ENCODE assay signal across 8 cellular contexts in the genomic region with DNA sequence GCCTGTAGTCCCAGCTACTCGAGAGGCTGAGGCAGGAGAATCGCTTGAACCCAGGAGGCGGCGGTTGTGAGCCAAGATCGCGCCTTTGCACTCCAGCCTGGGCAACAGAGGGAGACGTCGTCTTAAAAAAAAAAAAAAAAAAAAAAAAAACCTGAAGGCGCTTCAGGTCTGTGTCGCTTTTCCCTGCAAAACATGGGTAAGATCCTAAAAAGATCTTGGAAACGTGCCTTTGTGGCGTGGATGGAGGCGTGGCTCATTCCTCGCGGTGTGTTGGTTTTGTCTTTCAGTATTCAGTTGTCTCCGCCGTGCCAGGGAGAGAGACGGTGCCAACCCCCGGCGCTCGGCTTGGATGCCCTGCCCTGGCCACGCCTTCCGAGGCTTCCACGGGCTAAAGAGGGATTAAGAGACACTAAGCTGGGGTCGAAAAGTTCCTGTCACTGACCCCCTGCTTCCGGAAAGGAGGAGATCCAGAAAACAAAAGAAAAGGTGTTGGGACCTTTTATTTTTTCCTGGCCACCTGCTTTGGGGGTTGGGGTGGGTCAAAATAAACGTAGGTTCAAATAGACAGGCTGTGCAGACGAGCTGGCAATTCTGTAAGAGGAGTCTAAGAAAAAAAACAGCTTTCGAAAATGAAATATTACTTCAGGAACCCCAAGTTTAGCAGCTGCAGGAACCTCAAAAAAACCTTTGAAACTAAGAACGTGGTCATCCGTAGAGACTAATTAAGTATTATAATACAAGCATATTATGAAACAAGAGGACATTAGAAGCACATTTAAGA. TPM values are rescaled to one million over a fixed set of nuclear protein-coding genes. Genes with fewer than 3 reads are reported as not detected.
DNase-seq lines count a peak whose midpoint lies in the region; ATAC-seq and TF ChIP-seq lines count a peak whose summit lies in the region.

No MANE protein-coding gene starts in this region.

- DNase-seq in AG10803 (ENCODE audit: low read depth), result peak; percentile 38
- DNase-seq in NCI-H146 (lab: John Stamatoyannopoulos, UW), result peak; percentile 61
- DNase-seq in WTC11 (ENCODE audit: low spot score), result peak; percentile 51
- peak; percentile 6 for DNase-seq in effector CD4-positive, alpha-beta T cell
- DNase-seq in tibial artery, result peak; percentile 28 to 67
- DNase-seq in SKM-1 treated with dmso at 0.1 percent for 144 hours (lab: John Stamatoyannopoulos, UW; ENCODE audit: unreplicated experiment), result no peak

- no peaks in the 10 kb centered on the region for H3K9me3 ChIP-seq in mononuclear cell (ENCODE audit: low read depth, low read length)
- no peaks in the 10 kb centered on the region for H3K9me3 ChIP-seq in tibial artery

- H3K4me1 ChIP-seq in mononuclear cell (ENCODE audit: insufficient read depth, low read length), result peaks cover 27% of the 10 kb centered on the region
- peaks cover 0 to 30% (median 16%) of the 10 kb centered on the region in 4 donors for H3K4me1 ChIP-seq in tibial artery

- H3K27ac Mint-ChIP-seq in WTC11, result peak overlapping the region; percentile 97

- peaks cover 8% of the 10 kb centered on the region for H3K27me3 Mint-ChIP-seq in WTC11 (ENCODE audit: low read depth)

- TF ChIP-seq CTCF in AG10803 (conservative IDR thresholded peaks at IDR 0.05; ENCODE audit: low read length) (no peak), WTC11 (IDR thresholded peaks at IDR 0.05) (no peak), tibial artery (IDR thresholded peaks at IDR 0.05) (no peak)

- CTCF ChIA-PET in WTC11 (lab: Charles Lee), result interaction anchor here (0.6 to 1.2 kb wide), 4 partner anchors 20 to 111 kb away, joined by 3 to 9 read pairs (median 4); no protein-coding TSS in a partner anchor

- H3K4me1 Mint-ChIP-seq in WTC11, result peaks cover 21% of the 10 kb centered on the region

- H3K4me3 ChIP-seq in AG10803 (ENCODE audit: low read length) (peak overlapping the region; percentile 79), mononuclear cell (ENCODE audit: low read length) (peak overlapping the region; percentile 62), tibial artery (peak overlapping the region; percentile 57 to 66)

- H3K27me3 ChIP-seq in mononuclear cell (ENCODE audit: insufficient read depth, low read length), result no peaks in the 10 kb centered on the region
- H3K27me3 ChIP-seq in tibial artery, result peaks cover 0 to 9% of the 10 kb centered on the region in 2 donors

- POLR2A ChIA-PET in WTC11 (lab: Charles Lee), result interaction anchor here (0.7 kb wide), 1 partner anchor 104 kb away, joined by 3 read pairs; no protein-coding TSS in a partner anchor

- H3K27ac ChIP-seq in tibial artery, result peak overlapping the region in 1 of 2 donors; percentile 58

- peak overlapping the region; percentile 95 for H3K4me3 Mint-ChIP-seq in WTC11

- peak; percentile 6 for ATAC-seq in WTC11

- H3K9me3 Mint-ChIP-seq in WTC11, result no peaks in the 10 kb centered on the region

- no peaks in the 10 kb centered on the region for H3K36me3 ChIP-seq in tibial artery

- no peaks in the 10 kb centered on the region for H3K36me3 Mint-ChIP-seq in WTC11

- intact Hi-C loops in tibial artery (cut with DNase I; ENCODE audit: low total_unique reads), result no loop called here

- peak; percentile 11 for TF ChIP-seq POLR2A in GM19099 (IDR thresholded peaks at IDR 0.05; ENCODE audit: extremely low read depth, insufficient read length, low read depth)

TF ChIP-seq in WTC11, 78 proteins besides CTCF, POLR2A, EP300 and RAD21:
- TF ChIP-seq GABPB1 (CRISPR knock-in tag; IDR thresholded peaks at IDR 0.05) (0 out of 2 replicates have a peak, but pooled peaks have one; percentile 19), ETV6 (CRISPR knock-in tag; IDR thresholded peaks at IDR 0.05) (no peak), OVOL2 (CRISPR knock-in tag; IDR thresholded peaks at IDR 0.05; ENCODE audit: borderline replicate concordance) (no peak), NR1H2 (CRISPR knock-in tag; IDR thresholded peaks at IDR 0.05) (no peak), NR2C2 (CRISPR knock-in tag; IDR thresholded peaks at IDR 0.05) (no peak)
- TF ChIP-seq, protein P1, sequence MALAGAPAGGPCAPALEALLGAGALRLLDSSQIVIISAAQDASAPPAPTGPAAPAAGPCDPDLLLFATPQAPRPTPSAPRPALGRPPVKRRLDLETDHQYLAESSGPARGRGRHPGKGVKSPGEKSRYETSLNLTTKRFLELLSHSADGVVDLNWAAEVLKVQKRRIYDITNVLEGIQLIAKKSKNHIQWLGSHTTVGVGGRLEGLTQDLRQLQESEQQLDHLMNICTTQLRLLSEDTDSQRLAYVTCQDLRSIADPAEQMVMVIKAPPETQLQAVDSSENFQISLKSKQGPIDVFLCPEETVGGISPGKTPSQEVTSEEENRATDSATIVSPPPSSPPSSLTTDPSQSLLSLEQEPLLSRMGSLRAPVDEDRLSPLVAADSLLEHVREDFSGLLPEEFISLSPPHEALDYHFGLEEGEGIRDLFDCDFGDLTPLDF (CRISPR knock-in tag; IDR thresholded peaks at IDR 0.05), result no peak
- TF ChIP-seq, protein P2, sequence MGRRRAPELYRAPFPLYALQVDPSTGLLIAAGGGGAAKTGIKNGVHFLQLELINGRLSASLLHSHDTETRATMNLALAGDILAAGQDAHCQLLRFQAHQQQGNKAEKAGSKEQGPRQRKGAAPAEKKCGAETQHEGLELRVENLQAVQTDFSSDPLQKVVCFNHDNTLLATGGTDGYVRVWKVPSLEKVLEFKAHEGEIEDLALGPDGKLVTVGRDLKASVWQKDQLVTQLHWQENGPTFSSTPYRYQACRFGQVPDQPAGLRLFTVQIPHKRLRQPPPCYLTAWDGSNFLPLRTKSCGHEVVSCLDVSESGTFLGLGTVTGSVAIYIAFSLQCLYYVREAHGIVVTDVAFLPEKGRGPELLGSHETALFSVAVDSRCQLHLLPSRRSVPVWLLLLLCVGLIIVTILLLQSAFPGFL (CRISPR knock-in tag; IDR thresholded peaks at IDR 0.05; ENCODE audit: borderline replicate concordance), result no peak

RNA-seq across cellular contexts. Expression of gene SLC35F2, which starts 1.1 kb away (rescaled TPM):
- 22.0 to 27.1 TPM (median 22.8 TPM) in 3 replicates for total RNA-seq in WTC11 (2021)
- total RNA-seq in mononuclear cell, result 6.8 TPM
